ENCODE assay signal across 1 cellular context in the genomic region with DNA sequence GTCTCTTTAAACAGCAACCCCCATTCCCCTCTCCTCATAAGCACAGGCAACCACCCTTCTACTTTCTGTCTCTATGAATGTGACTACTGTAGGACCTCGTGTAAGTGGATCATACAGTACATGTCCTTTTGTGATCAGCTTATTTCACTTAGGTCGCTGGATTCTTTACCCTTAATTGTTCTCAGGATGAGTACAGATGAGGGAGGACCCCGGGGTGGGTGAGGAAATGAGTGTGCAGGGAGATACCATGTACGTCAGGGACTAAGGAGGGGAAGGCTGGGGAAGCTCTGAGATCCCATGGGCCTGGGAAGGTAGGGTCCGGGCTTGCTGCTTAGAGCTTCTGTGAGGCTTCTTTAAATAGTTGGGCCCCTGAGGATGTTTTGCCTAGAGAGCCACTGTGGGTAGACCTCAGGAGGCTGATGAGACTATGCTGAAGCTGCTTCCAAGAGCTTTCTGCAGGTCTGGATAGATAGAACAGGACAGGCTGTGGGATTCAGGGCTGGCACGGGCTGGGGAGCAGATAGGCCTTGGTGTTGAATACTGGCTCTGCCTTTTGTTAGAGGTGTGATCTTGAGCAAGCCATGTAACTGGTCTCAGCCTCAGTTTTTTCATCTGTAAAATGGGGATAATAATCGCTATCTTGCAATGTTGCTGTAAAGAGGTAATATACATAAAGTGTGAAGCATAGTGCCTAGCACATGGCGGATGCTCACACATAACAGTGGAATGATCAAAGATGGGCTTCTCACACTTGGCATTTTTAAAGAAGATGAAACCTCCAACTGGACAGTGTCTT.
A peak's percentile ranks its signal among the peaks of the same experiment; 100 is the strongest.
TF ChIP-seq lines count a peak whose summit lies in the region.

No MANE protein-coding gene starts in this region.

TF ChIP-seq in K562, 482 proteins besides CTCF, POLR2A, EP300 and RAD21 (continued from another document):
- no peak for TF ChIP-seq HMBOX1 (IDR thresholded peaks at IDR 0.05)
- TF ChIP-seq ZNF407 (IDR thresholded peaks at IDR 0.05; ENCODE audit: low read depth): no peak
- no peak for TF ChIP-seq GTF2A2 (tag; IDR thresholded peaks at IDR 0.05)
- no peak for TF ChIP-seq HDAC3 (IDR thresholded peaks at IDR 0.05; ENCODE audit: borderline replicate concordance, partially characterized antibody)
- TF ChIP-seq, protein P1, sequence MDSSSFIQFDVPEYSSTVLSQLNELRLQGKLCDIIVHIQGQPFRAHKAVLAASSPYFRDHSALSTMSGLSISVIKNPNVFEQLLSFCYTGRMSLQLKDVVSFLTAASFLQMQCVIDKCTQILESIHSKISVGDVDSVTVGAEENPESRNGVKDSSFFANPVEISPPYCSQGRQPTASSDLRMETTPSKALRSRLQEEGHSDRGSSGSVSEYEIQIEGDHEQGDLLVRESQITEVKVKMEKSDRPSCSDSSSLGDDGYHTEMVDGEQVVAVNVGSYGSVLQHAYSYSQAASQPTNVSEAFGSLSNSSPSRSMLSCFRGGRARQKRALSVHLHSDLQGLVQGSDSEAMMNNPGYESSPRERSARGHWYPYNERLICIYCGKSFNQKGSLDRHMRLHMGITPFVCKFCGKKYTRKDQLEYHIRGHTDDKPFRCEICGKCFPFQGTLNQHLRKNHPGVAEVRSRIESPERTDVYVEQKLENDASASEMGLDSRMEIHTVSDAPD (CRISPR knock-in tag; IDR thresholded peaks at IDR 0.05): no peak
- no peak for TF ChIP-seq NFYB (IDR thresholded peaks at IDR 0.05; ENCODE audit: extremely low read depth, insufficient read length)
- no peak for TF ChIP-seq TSC22D4 (tag; IDR thresholded peaks at IDR 0.05)
- no peak for TF ChIP-seq ZNF316 (IDR thresholded peaks at IDR 0.05)
- no peak for TF ChIP-seq ZC3H8 (IDR thresholded peaks at IDR 0.05)
- peak; percentile 60 for TF ChIP-seq RBM25 (IDR thresholded peaks at IDR 0.05; ENCODE audit: low read depth, low read length, severe bottlenecking)
- no peak for TF ChIP-seq ARID2 (IDR thresholded peaks at IDR 0.05)
- no peak for TF ChIP-seq USF1 (CRISPR knock-in tag; IDR thresholded peaks at IDR 0.05)
- TF ChIP-seq SRSF7 (optimal IDR thresholded peaks at IDR 0.05; ENCODE audit: low read depth, low read length): no peak
- no peak for TF ChIP-seq ZNF561 (CRISPR knock-in tag; conservative IDR thresholded peaks at IDR 0.05)
